ENCODE assay signal across 22 cellular contexts in the genomic region with DNA sequence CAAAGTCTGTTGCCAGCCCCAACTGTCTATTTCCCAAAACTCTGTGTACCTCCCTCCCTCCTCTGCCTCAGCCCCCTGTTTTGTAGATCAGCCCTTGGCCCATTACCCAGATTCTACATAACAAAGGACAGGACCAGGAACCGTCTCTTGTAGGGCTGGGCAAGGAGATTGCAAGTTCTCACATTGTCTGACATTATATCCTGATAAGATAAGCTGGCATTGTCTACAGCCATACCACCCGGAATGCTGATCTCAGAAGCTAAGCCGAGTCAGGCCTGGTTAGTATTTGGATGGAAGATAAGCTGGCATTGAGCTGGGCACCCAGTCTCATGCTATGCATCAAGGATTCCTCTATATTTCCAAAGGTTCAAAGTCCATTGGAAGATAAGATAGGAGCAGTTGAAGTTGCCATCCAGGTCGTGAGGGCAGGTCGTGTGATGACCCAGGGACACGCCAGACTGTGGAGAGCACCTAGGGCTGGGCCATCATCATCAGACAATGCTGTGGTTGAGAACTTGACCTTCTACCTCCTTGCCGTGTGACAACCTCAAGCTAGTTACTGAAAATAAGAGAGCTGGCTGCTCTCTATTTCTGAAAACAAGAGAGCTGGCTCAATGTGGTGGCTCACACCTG.
"Had no signal": no experiment of that assay in that cellular context is flagged by ENCODE, and none has a peak within 500 bp of the region (broad histone marks: within the 10 kb centered on the region; RNA-seq: fewer than 3 reads in every experiment).

No MANE protein-coding gene starts in this region.

- H3K27me3 ChIP-seq: brain microvascular endothelial cell, dorsolateral prefrontal cortex, gastrocnemius medialis, stomach, tibial nerve had no signal

- ATAC-seq: activated CD4-positive, alpha-beta T cell treated with anti-CD3 and anti-CD28 coated beads for 36 hours; activated naive CD4-positive, alpha-beta T cell treated with anti-CD3 and anti-CD28 coated beads, Interleukin-2, amount 50 U/mL, for 72 hours; activated T-helper 17 cell treated with anti-CD3 and anti-CD28 coated beads, Interleukin-2, amount 50 U/mL, for 72 hours; gastrocnemius medialis; natural killer cell; stimulated activated effector memory CD8-positive, alpha-beta T cell treated with anti-CD3 and anti-CD28 coated beads, Interleukin-12 subunit alpha, Interleukin-12 subunit beta, amount 100 ng/mL, for 72 hours had no signal

- H3K4me3 ChIP-seq: dorsolateral prefrontal cortex, esophagus squamous epithelium, gastrocnemius medialis, stomach, suprapubic skin, tibial nerve had no signal

- H3K9me3 ChIP-seq: esophagus squamous epithelium, gastrocnemius medialis, suprapubic skin had no signal

- H3K36me3 ChIP-seq: brain microvascular endothelial cell, esophagus squamous epithelium, gastrocnemius medialis, stomach, suprapubic skin, tibial nerve had no signal

- DNase-seq: activated B cell treated with CpG ODN at 0.5 μM for 24 hours; activated CD4-positive, alpha-beta T cell treated with anti-CD3 and anti-CD28 coated beads for 36 hours; activated CD4-positive, alpha-beta T cell treated with anti-CD3 and anti-CD28 coated beads, Interleukin-2, amount 50 U/mL, for 4 hours; activated CD8-positive, alpha-beta memory T cell treated with anti-CD3 and anti-CD28 coated beads for 24 hours; activated CD8-positive, alpha-beta memory T cell treated with anti-CD3 and anti-CD28 coated beads, Interleukin-2, amount 50 U/mL, for 4 hours; activated T-cell treated with anti-CD3 and anti-CD28 coated beads, Interleukin-2, amount 50 U/mL, for 24 hours; aorta; brain microvascular endothelial cell; central memory CD4-positive, alpha-beta T cell; dorsolateral prefrontal cortex; esophagus squamous epithelium; gastrocnemius medialis; head of caudate nucleus; natural killer cell; retina; stimulated activated CD4-positive, alpha-beta T cell treated with anti-CD3 and anti-CD28 coated beads, Interleukin-12 subunit alpha, Interleukin-12 subunit beta, amount 100 ng/mL, for 4 hours; stomach had no signal

- H3K4me1 ChIP-seq: esophagus squamous epithelium, gastrocnemius medialis, suprapubic skin, tibial nerve had no signal
